Comparison of ENCODE assay signal across 8 cellular contexts in the genomic region with DNA sequence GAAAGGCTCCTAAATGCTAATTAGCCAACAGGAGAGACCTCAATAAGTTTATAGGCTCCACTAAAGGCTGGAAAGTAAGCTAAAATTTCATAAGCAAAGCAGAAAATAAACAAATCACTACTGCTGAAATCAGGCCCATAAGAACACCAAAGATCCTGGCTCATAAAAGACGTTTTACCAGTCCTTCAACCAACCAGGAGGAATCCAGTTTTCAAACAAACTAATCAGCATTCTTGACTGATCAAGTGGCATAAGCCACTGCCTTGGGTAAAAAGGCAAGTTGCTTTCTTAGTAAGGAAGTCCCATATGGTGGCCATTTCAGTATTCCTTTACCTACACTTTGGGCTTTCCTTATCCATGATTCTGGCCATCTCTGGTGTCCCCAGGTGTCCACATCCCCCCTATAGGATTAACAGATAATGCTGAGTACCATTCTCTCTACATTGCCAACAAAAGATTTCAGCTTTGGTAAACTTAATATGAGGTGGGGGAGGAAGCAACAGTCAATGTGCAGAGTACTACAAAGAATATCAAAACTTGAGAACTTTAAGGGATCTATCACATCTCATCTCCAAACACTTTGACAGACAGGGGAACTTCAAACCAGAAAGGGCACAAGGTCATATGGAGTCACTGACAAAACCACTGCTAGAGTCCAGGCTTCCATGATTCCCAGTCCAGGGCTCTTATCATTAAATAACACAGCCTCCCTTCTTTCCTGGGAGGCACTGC. TPM values are rescaled to one million over a fixed set of nuclear protein-coding genes. Genes with fewer than 3 reads are reported as not detected.
DNase-seq lines count a peak whose midpoint lies in the region; ATAC-seq and TF ChIP-seq lines count a peak whose summit lies in the region.

No MANE protein-coding gene starts in this region.

- peak overlapping the region; percentile 77 for H3K27ac Mint-ChIP-seq in T-helper 17 cell

- H3K27me3 ChIP-seq in gastrocnemius medialis, result no peaks in the 10 kb centered on the region

- H3K4me3 ChIP-seq in GM12864 (ENCODE audit: low read depth, low read length) (peak overlapping the region; percentile 91), fibroblast of mammary gland (ENCODE audit: control insufficient read depth, low read depth, low read length) (peak overlapping the region; percentile 69), gastrocnemius medialis (peak overlapping the region; percentile 76 to 95 (median 90))

- no peak for TF ChIP-seq POLR2A in gastrocnemius medialis (IDR thresholded peaks at IDR 0.05)
- TF ChIP-seq POLR2A in GM18505 (IDR thresholded peaks at IDR 0.05; ENCODE audit: borderline replicate concordance, extremely low read depth, insufficient read depth, insufficient read length), result no peak

- no peaks in the 10 kb centered on the region for H3K36me3 Mint-ChIP-seq in T-helper 17 cell (ENCODE audit: low read depth)

- H3K27ac ChIP-seq in gastrocnemius medialis, result peak overlapping the region; percentile 87 to 97 (median 97)

- peaks cover 27 to 35% of the 10 kb centered on the region in 2 donors for H3K4me1 ChIP-seq in gastrocnemius medialis

- H3K4me1 Mint-ChIP-seq in T-helper 17 cell, result peaks cover 58% of the 10 kb centered on the region

- ATAC-seq in T-helper 17 cell (no peak), gastrocnemius medialis (no peak), GM21529 (IDR thresholded peaks at IDR 0.05; ENCODE audit: unreplicated experiment) (no peak), GM18505 (IDR thresholded peaks at IDR 0.05; ENCODE audit: unreplicated experiment) (no peak)

- DNase-seq in GM12864 (ENCODE audit: low read depth) (no peak), T-helper 17 cell (no peak), fibroblast of mammary gland (ENCODE audit: low read depth) (no peak), gastrocnemius medialis (no peak), globus pallidus (ENCODE audit: low spot score) (no peak)
- no peak for DNase-seq in effector CD4-positive, alpha-beta T cell

- no peak for TF ChIP-seq CTCF in GM12864 (IDR thresholded peaks at IDR 0.05; ENCODE audit: low read depth, low read length, missing control alignments)
- no peak for TF ChIP-seq CTCF in fibroblast of mammary gland (conservative IDR thresholded peaks at IDR 0.05; ENCODE audit: control insufficient read depth, insufficient read depth, low read depth, low read length)
- no peak for TF ChIP-seq CTCF in gastrocnemius medialis (IDR thresholded peaks at IDR 0.05 in 4 of 5, conservative IDR thresholded peaks at IDR 0.05 in 1 of 5)

- H3K36me3 ChIP-seq in gastrocnemius medialis, result no peaks in the 10 kb centered on the region

- H3K4me3 Mint-ChIP-seq in T-helper 17 cell, result peak overlapping the region; percentile 86

- in situ Hi-C loops in gastrocnemius medialis (cut with MboI; ENCODE audit: low sequenced_read_pairs in 4 of 4), result loop anchor here in 2 of 4 donors (10.0 kb wide), 2 partner anchors 64 to 96 kb away; partner anchors contain the start of genes ATPAF2 (in 1 of the 2) and GID4 (in 1 of the 2)

- intact Hi-C loops in gastrocnemius medialis (cut with DNase I; ENCODE audit: low total_unique reads), result loop anchor here (5.0 to 10.0 kb wide), 2 partner anchors 211 to 344 kb away; partner anchors contain the start of genes ALKBH5, SMCR8 and TOP3A

- no peaks in the 10 kb centered on the region for H3K27me3 Mint-ChIP-seq in T-helper 17 cell

- H3K9me3 ChIP-seq in T-helper 17 cell (ENCODE audit: control insufficient read depth, low read length, poor library complexity, severe bottlenecking), result no peaks in the 10 kb centered on the region
- H3K9me3 ChIP-seq in gastrocnemius medialis, result no peaks in the 10 kb centered on the region

RNA-seq across cellular contexts. Expression of gene TOM1L2, which starts 1.3 kb away (rescaled TPM):
- 10 to 100 TPM; 42.2 to 44.2 TPM for total RNA-seq in T-helper 17 cell
- 10 to 100 TPM; 55.7 to 97.1 (median 73.3) TPM for total RNA-seq in gastrocnemius medialis

RNA-seq across cellular contexts. Expression of gene DRC3, which starts 1.8 kb away (rescaled TPM):
- not detected for total RNA-seq in T-helper 17 cell
- total RNA-seq in gastrocnemius medialis, result under 1 TPM; 0.05 to 0.81 (median 0.28) TPM
